In the genomic region with DNA sequence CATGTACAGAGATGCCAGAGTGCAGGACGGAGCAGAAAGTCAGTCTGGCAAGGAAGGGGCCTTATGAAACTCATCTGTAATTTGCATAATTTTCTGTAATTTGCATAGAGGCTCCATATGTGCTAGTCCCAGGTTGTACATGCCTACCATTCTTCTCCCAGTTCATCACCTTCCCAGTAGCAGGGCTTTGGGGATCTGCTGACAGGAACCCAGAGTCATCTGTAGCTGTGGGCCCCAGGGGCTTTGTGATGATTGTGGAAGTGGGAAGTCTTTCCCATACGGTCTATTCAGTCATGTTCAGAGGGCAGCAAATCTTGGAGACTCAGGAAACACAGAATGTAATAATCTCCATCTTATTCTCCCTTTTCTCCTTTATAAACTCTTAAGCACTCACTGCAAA, we compare ENCODE assay signal across 16 cellular contexts. TPM values are rescaled to one million over a fixed set of nuclear protein-coding genes. Genes with fewer than 3 reads are reported as not detected.
DNase-seq lines count a peak whose midpoint lies in the region; ATAC-seq, FAIRE-seq and TF ChIP-seq lines count a peak whose summit lies in the region.
"Had no signal": no experiment of that assay in that cellular context is flagged by ENCODE, and none has a peak within 500 bp of the region (broad histone marks: within the 10 kb centered on the region; RNA-seq: fewer than 3 reads in every experiment).

No MANE protein-coding gene starts in this region.

- intact Hi-C loops in Calu3 (cut with micrococcal nuclease; ENCODE audit: unreplicated experiment) = no loop called here

- H2BK120ac ChIP-seq in H9 (ENCODE audit: low read depth, low read length, poor library complexity, severe bottlenecking) (no peak overlapping the region), H1 (replicated peaks; ENCODE audit: low read depth, low read length) (peak overlapping the region; percentile 86)

- WGBS in H9 (ENCODE audit: extremely low coverage, insufficient read length, low lambda C conversion rate) = no CpG with 5 or more reads among the region's 2 CpGs
- 63% methylated on average over 2 of the region's 2 CpGs for WGBS in HUES64
- 73% methylated on average over 2 of the region's 2 CpGs; no CpG with 5 or more reads in 1 of the 2 experiments for WGBS in H1 (ENCODE audit: extremely low coverage in 1 of 2, insufficient coverage in 1 of 2, insufficient read length in 1 of 2, insufficient replicate concordance in 2 of 2, low coverage in 1 of 2, low lambda C conversion rate in 2 of 2, missing lambda C conversion rate in 1 of 2), 2 experiments

- no peak overlapping the region for H3T11ph ChIP-seq in H9 (ENCODE audit: low read length)

- H3K23ac ChIP-seq in H9 (ENCODE audit: insufficient read length, low read depth, low read length) (no peak overlapping the region), H1 (ENCODE audit: insufficient read length) (no peak overlapping the region)

- peaks cover 40 to 57% of the 10 kb centered on the region in 2 experiments for H3K4me1 Mint-ChIP-seq in H9
- peaks cover 32% of the 10 kb centered on the region for H3K4me1 Mint-ChIP-seq in neural progenitor cell
- no peaks in the 10 kb centered on the region for H3K4me1 Mint-ChIP-seq in Calu3 (ENCODE audit: low read depth, unreplicated experiment)
- H3K4me1 Mint-ChIP-seq in naive thymus-derived CD8-positive, alpha-beta T cell = no peaks in the 10 kb centered on the region
- H3K4me1 Mint-ChIP-seq: CD4-positive, CD25-positive, alpha-beta regulatory T cell had no signal

- no peak for TF ChIP-seq CTCF in H9 (conservative IDR thresholded peaks at IDR 0.05)
- TF ChIP-seq CTCF in H1 (IDR thresholded peaks at IDR 0.05; ENCODE audit: control extremely low read depth in 1 of 3, insufficient read depth in 1 of 3, low read depth in 1 of 3, low read length in 3 of 3) = no peak
- TF ChIP-seq CTCF in neural progenitor cell (IDR thresholded peaks at IDR 0.05) = no peak
- no peak for TF ChIP-seq CTCF in Calu3 (IDR thresholded peaks at IDR 0.05; ENCODE audit: unreplicated experiment)

- H3K9ac ChIP-seq in H9 (ENCODE audit: extremely low read depth, insufficient read length, low read length) = no peak overlapping the region
- H3K9ac ChIP-seq in HUES64 (ENCODE audit: low read depth, low read length) = no peak overlapping the region
- H3K9ac ChIP-seq in H1 (replicated peaks in 1 of 4; ENCODE audit: extremely low read depth in 1 of 4, low read depth in 3 of 4, low read length in 3 of 4) = no peak overlapping the region
- H3K9ac ChIP-seq in neural progenitor cell = no peak overlapping the region

- peaks cover 2% of the 10 kb centered on the region; the same call in 1 of the 2 replicates for H3K4me1 ChIP-seq in H9 (ENCODE audit: insufficient read depth, low read length)
- H3K4me1 ChIP-seq in HUES64 (ENCODE audit: insufficient read depth, low read length) = peaks cover 37% of the 10 kb centered on the region
- peaks cover 0 to 17% (median 10%) of the 10 kb centered on the region in 4 experiments; a peak in 4 of 7 replicates for H3K4me1 ChIP-seq in H1 (replicated peaks in 1 of 4; ENCODE audit: control insufficient read depth in 3 of 4, insufficient read depth in 4 of 4, low read length in 3 of 4)
- H3K4me1 ChIP-seq in neural progenitor cell = peaks cover 34% of the 10 kb centered on the region
- H3K4me1 ChIP-seq: BE2C, Caco-2 had no signal

- H2AK5ac ChIP-seq in H9 (ENCODE audit: insufficient read length, low read length) = no peak overlapping the region
- no peak overlapping the region for H2AK5ac ChIP-seq in H1 (ENCODE audit: low read depth, low read length)

- no peak overlapping the region for H2AFZ ChIP-seq in H9 (ENCODE audit: low read length)
- no peak overlapping the region for H2AFZ ChIP-seq in H1 (ENCODE audit: low read length)
- no peak overlapping the region for H2AFZ ChIP-seq in neural progenitor cell (replicated peaks)

- H3K79me2 ChIP-seq in H9 (ENCODE audit: insufficient read depth, low read length) = no peaks in the 10 kb centered on the region
- H3K79me2 ChIP-seq in H1 (ENCODE audit: control insufficient read depth in 1 of 2, insufficient read depth in 2 of 2, low read length in 2 of 2) = no peaks in the 10 kb centered on the region
- H3K79me2 ChIP-seq in neural progenitor cell (ENCODE audit: low read depth) = no peaks in the 10 kb centered on the region

- no peak overlapping the region for H3K4me3 ChIP-seq in HUES64 (ENCODE audit: low read length)
- no peak overlapping the region for H3K4me3 ChIP-seq in H1 (ENCODE audit: extremely low read depth in 1 of 4, insufficient read depth in 2 of 4, low read depth in 3 of 4, low read length in 4 of 4)
- no peak overlapping the region for H3K4me3 ChIP-seq in neural progenitor cell

- H3K36me3 Mint-ChIP-seq in H9 (ENCODE audit: insufficient read depth in 1 of 3, low read depth in 3 of 3) (peaks cover 2 to 9% (median 5%) of the 10 kb centered on the region in 3 experiments; a peak in 5 of 7 replicates), neural progenitor cell (peaks cover 3% of the 10 kb centered on the region), Calu3 (ENCODE audit: insufficient read depth, unreplicated experiment) (no peaks in the 10 kb centered on the region)
- no peaks in the 10 kb centered on the region for H3K36me3 Mint-ChIP-seq in naive thymus-derived CD8-positive, alpha-beta T cell

- no peaks in the 10 kb centered on the region for H3K27me3 ChIP-seq in H9 (ENCODE audit: insufficient read depth, low read length)
- H3K27me3 ChIP-seq in HUES64 (ENCODE audit: insufficient read depth, low read length) = no peaks in the 10 kb centered on the region
- no peaks in the 10 kb centered on the region; a peak in 1 of 7 replicates for H3K27me3 ChIP-seq in H1 (replicated peaks in 1 of 4; ENCODE audit: control insufficient read depth in 3 of 4, extremely low read depth in 1 of 4, insufficient read depth in 3 of 4, low read length in 3 of 4)
- H3K27me3 ChIP-seq in neural progenitor cell = no peaks in the 10 kb centered on the region

- no peak overlapping the region for H3K27ac ChIP-seq in H9 (ENCODE audit: insufficient read length, low read depth, low read length)
- peak overlapping the region; percentile 63; the same call in 1 of the 2 replicates for H3K27ac ChIP-seq in HUES64 (ENCODE audit: low read depth, low read length)
- no peak overlapping the region for H3K27ac ChIP-seq in H1 (ENCODE audit: low read depth, low read length)
- H3K27ac ChIP-seq in neural progenitor cell = peak overlapping the region; percentile 65

- H3K14ac ChIP-seq in H9 (ENCODE audit: insufficient read depth, low read length) (no peak overlapping the region), H1 (ENCODE audit: insufficient read length) (no peak overlapping the region)

- H3K4me3 Mint-ChIP-seq in H9 (no peak overlapping the region), neural progenitor cell (no peak overlapping the region), Calu3 (ENCODE audit: low read depth, unreplicated experiment) (no peak overlapping the region)
- H3K4me3 Mint-ChIP-seq in naive thymus-derived CD8-positive, alpha-beta T cell = no peak overlapping the region
- H3K4me3 Mint-ChIP-seq: CD4-positive, CD25-positive, alpha-beta regulatory T cell had no signal

- H3K56ac ChIP-seq in H9 (ENCODE audit: insufficient read length, low read depth, low read length) = no peak overlapping the region
- H3K56ac ChIP-seq in H1 (replicated peaks; ENCODE audit: insufficient read length, low read depth, low read length) = no peak overlapping the region

- H3K27me3 Mint-ChIP-seq in H9 (ENCODE audit: low read depth) = no peaks in the 10 kb centered on the region; the same call in 1 of the 2 replicates
- H3K27me3 Mint-ChIP-seq in neural progenitor cell (ENCODE audit: insufficient read depth, low read depth) = peaks cover 2% of the 10 kb centered on the region
- H3K27me3 Mint-ChIP-seq in Calu3 (ENCODE audit: unreplicated experiment) = peaks cover 70% of the 10 kb centered on the region
- peaks cover 0 to 10% (median 2%) of the 10 kb centered on the region in 5 donors for H3K27me3 Mint-ChIP-seq in naive thymus-derived CD8-positive, alpha-beta T cell

- H4K20me1 ChIP-seq in H9 (ENCODE audit: control insufficient read depth, insufficient read depth, insufficient read length) (no peaks in the 10 kb centered on the region), H1 (replicated peaks in 1 of 2; ENCODE audit: control insufficient read depth in 1 of 2, insufficient read depth in 2 of 2, low read length in 2 of 2) (no peaks in the 10 kb centered on the region), neural progenitor cell (ENCODE audit: low read depth) (no peaks in the 10 kb centered on the region)

- H4K5ac ChIP-seq in H9 (ENCODE audit: insufficient read length, low read depth, low read length) (no peak overlapping the region), H1 (ENCODE audit: insufficient read length, low read depth, low read length) (peak overlapping the region; percentile 26)

- BruUV-seq in Calu3 (replicated peaks; lab: Mats Ljungman, UMichigan) = no TSS peak

- no peak for TF ChIP-seq EP300 in H1 (IDR thresholded peaks at IDR 0.05; ENCODE audit: borderline replicate concordance in 1 of 2, low read depth in 2 of 2, low read length in 2 of 2)

- DNase-seq in H9 (no peak), H1 (ENCODE audit: low read depth in 1 of 2, low spot score in 2 of 2) (no peak), neural progenitor cell (ENCODE audit: low spot score) (no peak), DMS79 (lab: John Stamatoyannopoulos, UW) (no peak), Calu3 (no peak)
- DNase-seq in naive thymus-derived CD8-positive, alpha-beta T cell = no peak
- DNase-seq: BE2C; C1 segment of cervical spinal cord; Caco-2; CD4-positive, CD25-positive, alpha-beta regulatory T cell; DMS153; DMS79 treated with DMSO at 0.1 percent for 48 hours; HCEC 1CT had no signal

- H4K8ac ChIP-seq in H9 (replicated peaks; ENCODE audit: insufficient read length, low read depth, low read length) = no peak overlapping the region
- no peak overlapping the region for H4K8ac ChIP-seq in H1 (ENCODE audit: extremely low read depth, insufficient read depth, low read length)

- FAIRE-seq in H1 (lab: Jason Lieb, UNC) = no peak
- FAIRE-seq: GM12891, HTR-8/SVneo had no signal

- H2BK5ac ChIP-seq in H9 (ENCODE audit: insufficient read length, low read length) (no peak overlapping the region), H1 (ENCODE audit: low read depth, low read length) (no peak overlapping the region; the same call in 1 of the 2 replicates)

- H4K91ac ChIP-seq in H9 (ENCODE audit: insufficient read length, low read depth, low read length) = no peak overlapping the region
- H4K91ac ChIP-seq in H1 (replicated peaks; ENCODE audit: insufficient read length, low read length) = peak overlapping the region; percentile 66

- no peaks in the 10 kb centered on the region for H3K23me2 ChIP-seq in H9 (ENCODE audit: insufficient read length, low read depth, low read length, poor library complexity, severe bottlenecking)
- no peaks in the 10 kb centered on the region for H3K23me2 ChIP-seq in H1 (ENCODE audit: low read depth, low read length)

- TF ChIP-seq RAD21 in H1 (IDR thresholded peaks at IDR 0.05 in 1 of 2, conservative IDR thresholded peaks at IDR 0.05 in 1 of 2; ENCODE audit: low read depth in 2 of 2, low read length in 2 of 2) = no peak

- H3F3A ChIP-seq in neural progenitor cell (ENCODE audit: low read depth) = peaks cover 32% of the 10 kb centered on the region

- H3K27ac Mint-ChIP-seq in H9 (peak overlapping the region; percentile 29 to 76 (median 71); a peak in 3 of 7 replicates), neural progenitor cell (peak overlapping the region; percentile 3), Calu3 (ENCODE audit: unreplicated experiment) (no peak overlapping the region)
- H3K27ac Mint-ChIP-seq in naive thymus-derived CD8-positive, alpha-beta T cell = no peak overlapping the region
- H3K27ac Mint-ChIP-seq: CD4-positive, CD25-positive, alpha-beta regulatory T cell had no signal

- no peak overlapping the region for H3K4me2 ChIP-seq in H9 (ENCODE audit: insufficient read depth, insufficient read length, low read length)
- no peak overlapping the region; a peak in 1 of 4 replicates for H3K4me2 ChIP-seq in H1 (ENCODE audit: insufficient read depth in 1 of 2, low read depth in 2 of 2, low read length in 2 of 2)
- peak overlapping the region; percentile 63 for H3K4me2 ChIP-seq in neural progenitor cell

- H3K9me3 ChIP-seq in H9 (ENCODE audit: control insufficient read depth, low read depth, low read length) = no peaks in the 10 kb centered on the region
- no peaks in the 10 kb centered on the region for H3K9me3 ChIP-seq in HUES64 (ENCODE audit: insufficient read depth, low read depth, low read length)
- no peaks in the 10 kb centered on the region for H3K9me3 ChIP-seq in H1 (ENCODE audit: insufficient read depth in 2 of 2, low read depth in 1 of 2, low read length in 1 of 2)
- H3K9me3 ChIP-seq in neural progenitor cell (ENCODE audit: low read depth) = no peaks in the 10 kb centered on the region
- H3K9me3 ChIP-seq: BE2C, Caco-2 had no signal

- H3K18ac ChIP-seq in H9 (ENCODE audit: insufficient read length, low read depth, low read length) = no peak overlapping the region
- H3K18ac ChIP-seq in H1 (ENCODE audit: extremely low read depth, low read length) = peak overlapping the region; percentile 36

- H3K79me1 ChIP-seq in H9 (ENCODE audit: insufficient read depth, low read depth, low read length, poor library complexity, severe bottlenecking) = no peaks in the 10 kb centered on the region
- H3K79me1 ChIP-seq in H1 (ENCODE audit: low read depth, low read length) = no peaks in the 10 kb centered on the region

- no peak overlapping the region for H2BK12ac ChIP-seq in H9 (ENCODE audit: insufficient read length, low read depth, low read length)
- H2BK12ac ChIP-seq in H1 (ENCODE audit: low read depth, low read length) = peak overlapping the region; percentile 61; the same call in 1 of the 2 replicates

- ATAC-seq in naive thymus-derived CD8-positive, alpha-beta T cell = no peak

- H3K4ac ChIP-seq in H9 (ENCODE audit: low read depth, low read length) = no peak overlapping the region
- H3K4ac ChIP-seq in H1 (replicated peaks; ENCODE audit: insufficient read length, low read depth, low read length) = peak overlapping the region; percentile 32

- H2BK20ac ChIP-seq in H9 (ENCODE audit: low read depth, low read length, poor library complexity, severe bottlenecking) (no peak overlapping the region), H1 (ENCODE audit: low read length) (peak overlapping the region; percentile 92)

- H3K9me3 Mint-ChIP-seq in H9 = no peaks in the 10 kb centered on the region; a peak in 1 of 5 replicates
- H3K9me3 Mint-ChIP-seq in neural progenitor cell = peaks cover 4% of the 10 kb centered on the region
- no peaks in the 10 kb centered on the region for H3K9me3 Mint-ChIP-seq in Calu3 (ENCODE audit: low read depth, unreplicated experiment)
- H3K9me3 Mint-ChIP-seq in naive thymus-derived CD8-positive, alpha-beta T cell = no peaks in the 10 kb centered on the region

- H2BK15ac ChIP-seq in H9 (ENCODE audit: low read depth, low read length) (no peak overlapping the region), H1 (ENCODE audit: low read length) (no peak overlapping the region)

- POLR2A ChIA-PET in H1 (lab: Charles Lee; ENCODE audit: partially characterized antibody) = interaction anchor here (0.9 to 1.2 kb wide), 3 partner anchors 13 to 41 kb away, joined by 3 to 5 read pairs (median 3); no protein-coding TSS in a partner anchor
- POLR2A ChIA-PET in naive thymus-derived CD8-positive, alpha-beta T cell (lab: Charles Lee) = interaction anchor here (0.6 kb wide), 1 partner anchor 44 kb away, joined by 3 read pairs; no protein-coding TSS in a partner anchor

- TF ChIP-seq POLR2A in H1 (IDR thresholded peaks at IDR 0.05; ENCODE audit: control extremely low read depth in 1 of 2, low read depth in 2 of 2, low read length in 2 of 2) = no peak

- CTCF ChIA-PET in H1 (lab: Charles Lee; ENCODE audit: partially characterized antibody) (interaction anchor here (1.2 to 3.3 kb wide), 3 partner anchors 17 to 59 kb away, joined by 3 to 20 read pairs (median 3); no protein-coding TSS in a partner anchor), Calu3 (lab: Charles Lee) (no interaction called here)

- H3K36me3 ChIP-seq in HUES64 (ENCODE audit: insufficient read depth, low read length) = no peaks in the 10 kb centered on the region
- H3K36me3 ChIP-seq in H1 (ENCODE audit: control insufficient read depth in 2 of 4, insufficient read depth in 4 of 4, low read length in 3 of 4) = no peaks in the 10 kb centered on the region
- H3K36me3 ChIP-seq in neural progenitor cell = no peaks in the 10 kb centered on the region
- H3K36me3 ChIP-seq: BE2C had no signal

RNA-seq across cellular contexts. Expression of gene SIAH2, which starts 42.4 kb away (rescaled TPM):
- total RNA-seq in H9 (2021) (17.4 and 18.6 TPM in 2 replicates), neural progenitor cell (ENCODE audit: low replicate concordance) (14.6 TPM in 2 replicates), Calu3 (2022) (30.6 and 33.6 TPM in 2 replicates)
- 7.8 TPM for polyA plus RNA-seq in HUES64 (2013, experiment 1 of 2)
- 8.5 TPM for polyA plus RNA-seq in HUES64 (2013, experiment 2 of 2)
- total RNA-seq in H1 (2021; fragmentation: NEBNext Ultra II Directional; extraction: Animal tissue kit (Norgen Biotek cat#: 25700)) = 21.8 and 23.9 TPM in 2 replicates
- polyA plus RNA-seq in H1 (2011; rRNA removed) = 34.2 and 56.7 TPM in 2 replicates
- 35.7 TPM for polyA plus RNA-seq in H1 (2011; cell fraction: cytosol; rRNA removed)
- 48.2 TPM for polyA plus RNA-seq in H1 (2011; cell fraction: nucleus; rRNA removed)
- 15.1 to 24.0 TPM (median 20.1 TPM) in 4 replicates for polyA plus RNA-seq in H1 (2012, experiment 1 of 2)
- polyA plus RNA-seq in H1 (2012, experiment 2 of 2) = 19.3 TPM
- polyA plus RNA-seq in H1 (2013, experiment 1 of 2) = 20.2 TPM
- 19.2 TPM for polyA plus RNA-seq in H1 (2013, experiment 2 of 2)
- 46.4 and 70.7 TPM in 2 replicates for polyA minus RNA-seq in H1 (2011; rRNA and poly(A)+ RNA removed)
- 20.7 TPM for polyA minus RNA-seq in H1 (2011; cell fraction: cytosol; rRNA and poly(A)+ RNA removed)
- polyA minus RNA-seq in H1 (2011; cell fraction: nucleus; rRNA and poly(A)+ RNA removed) = 12.0 TPM
- total RNA-seq in naive thymus-derived CD8-positive, alpha-beta T cell = 10 to 100 TPM; 16.9 to 18.4 TPM
- polyA plus RNA-seq in naive thymus-derived CD8-positive, alpha-beta T cell = 10 to 100 TPM; 10.9 to 20.5 (median 20.3) TPM

Comparison
In these comparisons a context has a peak if more than half of its experiments do, and no peak if none do; other contexts are left out.
1. H3K27ac ChIP-seq: peak in HUES64 (single experiment) and neural progenitor cell (single experiment); none in H9 (single experiment) and H1 (single experiment).
2. H3K27ac Mint-ChIP-seq: peak in H9 (3 of 3) and neural progenitor cell (single experiment); none in Calu3 (single experiment) and naive thymus-derived CD8-positive, alpha-beta T cell (0 of 10).